Comparison of ENCODE assay signal across 8 cellular contexts in the genomic region with DNA sequence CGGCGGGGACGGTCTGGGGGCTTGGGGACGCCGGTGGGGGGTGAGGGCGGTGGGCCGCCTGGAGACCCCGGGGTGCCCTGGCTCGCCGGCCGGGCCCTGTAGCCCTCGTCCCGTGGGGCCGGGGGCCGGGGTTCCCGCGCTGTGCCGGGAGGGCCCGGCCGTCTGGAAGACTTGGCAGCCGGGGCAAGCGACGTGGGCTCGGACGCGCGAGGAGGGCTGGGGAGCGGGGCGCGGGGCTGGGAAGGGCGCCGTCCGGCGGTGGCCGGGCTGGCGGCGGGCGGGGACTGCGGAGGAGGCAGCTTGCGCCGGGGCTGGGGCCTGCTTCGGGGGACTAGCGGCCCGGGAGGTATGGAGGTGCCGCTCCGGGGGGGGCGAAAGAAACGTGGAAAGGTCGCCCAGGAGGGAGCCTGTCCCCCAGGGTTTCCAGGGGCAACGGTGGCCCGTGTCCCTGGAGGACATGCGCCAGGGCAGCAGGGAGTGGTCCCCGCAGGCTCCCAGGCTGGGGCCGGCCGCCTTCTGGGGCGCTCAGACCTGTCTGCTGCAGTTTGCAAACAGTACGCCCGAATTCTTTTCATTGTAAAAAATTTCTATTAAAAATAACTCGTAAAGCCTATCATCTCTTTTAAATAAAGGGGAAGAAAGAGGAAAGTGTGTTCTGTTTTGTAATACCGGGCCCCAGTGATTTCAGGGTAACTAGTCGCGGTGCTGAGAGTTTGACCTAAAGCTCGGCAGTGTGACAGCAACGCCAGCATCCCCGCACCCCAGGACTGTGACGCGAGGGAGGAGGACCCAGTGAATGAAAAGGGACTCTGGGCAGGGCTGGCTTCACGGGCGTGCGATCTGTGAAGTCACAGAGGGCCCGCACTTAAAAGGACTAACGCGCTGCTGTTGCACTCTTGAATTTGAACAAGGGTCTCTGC. TPM values are rescaled to one million over a fixed set of nuclear protein-coding genes. Genes with fewer than 3 reads are reported as not detected.
A peak's percentile ranks its signal among the peaks of the same experiment; 100 is the strongest.
DNase-seq lines count a peak whose midpoint lies in the region; ATAC-seq and TF ChIP-seq lines count a peak whose summit lies in the region.

No MANE protein-coding gene starts in this region.

- H3K4me1 ChIP-seq in osteoblast (ENCODE audit: insufficient read depth, low read length), result peaks cover 22% of the 10 kb centered on the region

- H3K36me3 Mint-ChIP-seq in activated naive CD4-positive, alpha-beta T cell treated with anti-CD3 and anti-CD28 coated beads, Interleukin-2, amount 10 ng/mL, durations not matched to agents 7 days and 5 days, result peaks cover 4% of the 10 kb centered on the region
- peaks cover 3% of the 10 kb centered on the region for H3K36me3 Mint-ChIP-seq in type B pancreatic cell

- DNase-seq in AG08395 (ENCODE audit: low spot score), result peak; percentile 56
- DNase-seq in RWPE1 (ENCODE audit: low spot score), result no peak
- DNase-seq in activated naive CD4-positive, alpha-beta T cell treated with anti-CD3 and anti-CD28 coated beads, Interleukin-2, amount 10 ng/mL, durations not matched to agents 7 days and 5 days, result peak; percentile 80
- DNase-seq in head of caudate nucleus, result peak; percentile 48 to 85 (median 67)
- DNase-seq in osteoblast (ENCODE audit: insufficient read length, low spot score, missing footprints), result peak; percentile 88
- DNase-seq in type B pancreatic cell (ENCODE audit: extremely low spot score, unreplicated experiment), result peak; percentile 77

- peak overlapping the region; percentile 87 for H3K4me2 ChIP-seq in osteoblast (ENCODE audit: insufficient read depth, low read length)

- intact Hi-C loops in head of caudate nucleus (cut with DNase I), result loop anchor here (10.0 kb wide), 1 partner anchor 132 kb away; no protein-coding TSS in a partner anchor

- no peaks in the 10 kb centered on the region for H3K27me3 Mint-ChIP-seq in activated naive CD4-positive, alpha-beta T cell treated with anti-CD3 and anti-CD28 coated beads, Interleukin-2, amount 10 ng/mL, durations not matched to agents 7 days and 5 days
- peaks cover 27% of the 10 kb centered on the region for H3K27me3 Mint-ChIP-seq in type B pancreatic cell

- peak overlapping the region; percentile 90 for H3K27ac ChIP-seq in RWPE1
- H3K27ac ChIP-seq in osteoblast (ENCODE audit: low read depth, low read length), result peak overlapping the region; percentile 83

- POLR2A ChIA-PET in RWPE1 (lab: Yijun Ruan, JAX; ENCODE audit: low non-redundant PET), result no interaction called here

- H3K4me3 ChIP-seq in osteoblast (ENCODE audit: insufficient read depth, low read length), result peak overlapping the region; percentile 75

- no peaks in the 10 kb centered on the region for H3K27me3 ChIP-seq in osteoblast (ENCODE audit: insufficient read depth, low read length)

- TF ChIP-seq CTCF in RWPE1 (conservative IDR thresholded peaks at IDR 0.05; ENCODE audit: low read depth) (peak; percentile 62), osteoblast (IDR thresholded peaks at IDR 0.05; ENCODE audit: extremely low read depth, low read depth, low read length) (no peak), type B pancreatic cell (conservative IDR thresholded peaks at IDR 0.05) (peak; percentile 44)

- H3K9me3 Mint-ChIP-seq in activated naive CD4-positive, alpha-beta T cell treated with anti-CD3 and anti-CD28 coated beads, Interleukin-2, amount 10 ng/mL, durations not matched to agents 7 days and 5 days, result no peaks in the 10 kb centered on the region
- H3K9me3 Mint-ChIP-seq in type B pancreatic cell, result no peaks in the 10 kb centered on the region

- H2AFZ ChIP-seq in osteoblast (ENCODE audit: low read length), result peak overlapping the region; percentile 56

- H3K36me3 ChIP-seq in osteoblast (ENCODE audit: insufficient read depth, low read length), result no peaks in the 10 kb centered on the region

- peaks cover 33% of the 10 kb centered on the region for H3K4me1 Mint-ChIP-seq in activated naive CD4-positive, alpha-beta T cell treated with anti-CD3 and anti-CD28 coated beads, Interleukin-2, amount 10 ng/mL, durations not matched to agents 7 days and 5 days
- peaks cover 14% of the 10 kb centered on the region for H3K4me1 Mint-ChIP-seq in type B pancreatic cell (ENCODE audit: unreplicated experiment)

- CTCF ChIA-PET in RWPE1 (lab: Yijun Ruan, JAX), result interaction anchor here (0.6 to 2.0 kb wide), 5 partner anchors 101 to 145 kb away, joined by 3 to 18 read pairs (median 4); no protein-coding TSS in a partner anchor
- CTCF ChIA-PET in activated naive CD4-positive, alpha-beta T cell treated with anti-CD3 and anti-CD28 coated beads, Interleukin-2, amount 10 ng/mL, durations not matched to agents 7 days and 5 days (lab: Charles Lee), result interaction anchor here (1.1 to 1.3 kb wide), 3 partner anchors 63 to 147 kb away, joined by 3 to 4 read pairs (median 3); no protein-coding TSS in a partner anchor

- peak overlapping the region; percentile 91 for H3K27ac Mint-ChIP-seq in activated naive CD4-positive, alpha-beta T cell treated with anti-CD3 and anti-CD28 coated beads, Interleukin-2, amount 10 ng/mL, durations not matched to agents 7 days and 5 days
- no peak overlapping the region for H3K27ac Mint-ChIP-seq in type B pancreatic cell

- ATAC-seq in GM19023 (IDR thresholded peaks at IDR 0.05; ENCODE audit: unreplicated experiment) (peak; percentile 46), HG03159 (IDR thresholded peaks at IDR 0.05; ENCODE audit: unreplicated experiment) (peak; percentile 36)

- no peaks in the 10 kb centered on the region for H3K9me3 ChIP-seq in osteoblast (ENCODE audit: low read depth, low read length)

- peak overlapping the region; percentile 81 for H3K4me3 Mint-ChIP-seq in activated naive CD4-positive, alpha-beta T cell treated with anti-CD3 and anti-CD28 coated beads, Interleukin-2, amount 10 ng/mL, durations not matched to agents 7 days and 5 days
- H3K4me3 Mint-ChIP-seq in type B pancreatic cell, result peak overlapping the region; percentile 88

- peaks cover 22% of the 10 kb centered on the region for H4K20me1 ChIP-seq in osteoblast (ENCODE audit: insufficient read depth, low read length)

- H3K79me2 ChIP-seq in osteoblast (ENCODE audit: insufficient read depth, low read length), result peaks cover 39% of the 10 kb centered on the region

RNA-seq across cellular contexts. Expression of a gene that starts 0.8 kb away (rescaled TPM):
- total RNA-seq in osteoblast, result 125 and 130 TPM in 2 replicates
- total RNA-seq in type B pancreatic cell (ENCODE audit: low replicate concordance), result 37.3 and 41.1 TPM in 2 replicates
